Comparison of ENCODE assay signal across 1 cellular context in genomic region chr11:32583451-32584271, GRCh38.
TF ChIP-seq lines count a peak whose summit lies in the region.

EIF3M (plus strand) TSS chr11:32583831; CDS start chr11:32583888, 57 bp downstream.

TF ChIP-seq in K562, 482 proteins besides CTCF, POLR2A, EP300 and RAD21 (continued from another document and continues in another):
- TF ChIP-seq NR0B1 (IDR thresholded peaks at IDR 0.05; ENCODE audit: partially characterized antibody) (no peak), ZNF140 (CRISPR knock-in tag; IDR thresholded peaks at IDR 0.05) (no peak), KDM4B (IDR thresholded peaks at IDR 0.05; ENCODE audit: borderline replicate concordance in 2 of 2, low read depth in 1 of 2) (peak in 1 of 2 experiments; percentile 90; a peak in 2 of 4 replicates), ZBTB11 (CRISPR knock-in tag; IDR thresholded peaks at IDR 0.05) (peak; percentile 74 to 94 (median 77); a peak in 5 of 6 replicates), XRCC5 (IDR thresholded peaks at IDR 0.05; ENCODE audit: low read depth, low read length) (peak; percentile 80; the same call in 1 of the 2 replicates), IRF1 (CRISPR knock-in tag; IDR thresholded peaks at IDR 0.05; ENCODE audit: borderline replicate concordance) (no peak), MYC (IDR thresholded peaks at IDR 0.05; ENCODE audit: low read depth, low read length) (peak; percentile 98), MYC (CRISPR knock-in tag; IDR thresholded peaks at IDR 0.05; ENCODE audit: borderline replicate concordance, low read depth) (peak; percentile 74; the same call in 1 of the 2 replicates), SRSF7 (optimal IDR thresholded peaks at IDR 0.05; ENCODE audit: low read depth, low read length) (no peak), EGR1 (conservative IDR thresholded peaks at IDR 0.05) (no peak), RFX1 (IDR thresholded peaks at IDR 0.05) (no peak), TFAP4 (CRISPR knock-in tag; IDR thresholded peaks at IDR 0.05; ENCODE audit: borderline replicate concordance) (peak; percentile 89), MITF (IDR thresholded peaks at IDR 0.05) (no peak), POLR2H (tag; IDR thresholded peaks at IDR 0.05; ENCODE audit: low read depth) (peak; percentile 80), ZNF551 (CRISPR knock-in tag; IDR thresholded peaks at IDR 0.05) (no peak), BRF1 (IDR thresholded peaks at IDR 0.05; ENCODE audit: borderline replicate concordance, extremely low read depth, insufficient read length) (no peak), NR4A1 (CRISPR knock-in tag; IDR thresholded peaks at IDR 0.05) (0 out of 2 replicates have a peak, but pooled peaks have one; percentile 44), NR4A1 (tag; IDR thresholded peaks at IDR 0.05) (no peak), L3MBTL2 (IDR thresholded peaks at IDR 0.05) (peak; percentile 72), ZBTB8A (IDR thresholded peaks at IDR 0.05; ENCODE audit: partially characterized antibody) (no peak), TRIM24 (IDR thresholded peaks at IDR 0.05) (no peak), CTBP1 (IDR thresholded peaks at IDR 0.05; ENCODE audit: borderline replicate concordance) (peak; percentile 78), TAF9B (IDR thresholded peaks at IDR 0.05; ENCODE audit: partially characterized antibody) (peak; percentile 88), THAP12 (CRISPR knock-in tag; IDR thresholded peaks at IDR 0.05) (0 out of 2 replicates have a peak, but pooled peaks have one; percentile 32), PRPF4 (IDR thresholded peaks at IDR 0.05; ENCODE audit: insufficient read depth, low read depth, low read length, poor library complexity, severe bottlenecking) (peak; percentile 64), SETDB1 (IDR thresholded peaks at IDR 0.05; ENCODE audit: low read length) (peak; percentile 19), PRDM10 (IDR thresholded peaks at IDR 0.05; ENCODE audit: partially characterized antibody) (peak; percentile 60), ELF2 (CRISPR knock-in tag; IDR thresholded peaks at IDR 0.05) (peak; percentile 85), MXD1 (CRISPR knock-in tag; IDR thresholded peaks at IDR 0.05; ENCODE audit: borderline replicate concordance, poor library complexity, severe bottlenecking) (peak; percentile 49), KLF13 (tag; IDR thresholded peaks at IDR 0.05; ENCODE audit: borderline replicate concordance, low read depth) (no peak), CHD2 (IDR thresholded peaks at IDR 0.05; ENCODE audit: low read depth, low read length) (peak; percentile 53; the same call in 1 of the 2 replicates), ZBTB26 (CRISPR knock-in tag; IDR thresholded peaks at IDR 0.05) (peak; percentile 40; the same call in 1 of the 2 replicates), CREB1 (IDR thresholded peaks at IDR 0.05) (peak; percentile 66), CREB1 (CRISPR knock-in tag; IDR thresholded peaks at IDR 0.05) (peak; percentile 69; the same call in 1 of the 2 replicates), LCOR (CRISPR knock-in tag; IDR thresholded peaks at IDR 0.05) (no peak), HDAC2 (IDR thresholded peaks at IDR 0.05) (peak; percentile 51; the same call in 1 of the 2 replicates), SRF (CRISPR knock-in tag; IDR thresholded peaks at IDR 0.05) (peak in 1 of 2 experiments; percentile 28; a peak in 1 of 4 replicates), AFF1 (IDR thresholded peaks at IDR 0.05; ENCODE audit: low read depth in 1 of 2, partially characterized antibody in 2 of 2) (peak in 1 of 2 experiments; percentile 27), C11orf30 (IDR thresholded peaks at IDR 0.05; ENCODE audit: low read depth) (peak; percentile 81), ZNF23 (CRISPR knock-in tag; IDR thresholded peaks at IDR 0.05) (no peak), RBFOX2 (IDR thresholded peaks at IDR 0.05; ENCODE audit: low read depth, low read length) (peak; percentile 99), SIN3B (IDR thresholded peaks at IDR 0.05; ENCODE audit: low read depth) (peak; percentile 75; the same call in 1 of the 2 replicates), HDAC8 (tag; IDR thresholded peaks at IDR 0.05) (peak; percentile 66; the same call in 1 of the 2 replicates)
